Comparison of ENCODE assay signal across 21 cellular contexts in the genomic region with DNA sequence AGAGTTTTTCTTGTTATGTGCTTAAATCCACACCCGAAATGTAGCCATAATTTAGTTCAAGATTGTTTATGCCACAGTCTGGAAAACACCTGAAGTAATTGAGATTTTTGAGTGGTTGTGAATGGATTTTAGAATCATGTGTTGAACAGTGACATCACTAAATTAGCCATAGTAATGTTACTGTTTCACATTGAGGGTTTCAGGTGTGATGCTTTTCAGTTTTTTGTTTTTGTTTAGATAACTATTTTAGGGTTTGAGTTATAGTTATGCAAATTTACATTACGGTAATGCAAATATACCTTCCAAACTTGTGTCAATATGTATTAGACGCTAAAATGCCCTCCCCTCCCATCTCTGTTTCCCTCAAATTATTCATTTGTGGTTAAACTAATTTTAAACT. TPM values are rescaled to one million over a fixed set of nuclear protein-coding genes. Genes with fewer than 3 reads are reported as not detected.
DNase-seq lines count a peak whose midpoint lies in the region; ATAC-seq, FAIRE-seq and TF ChIP-seq lines count a peak whose summit lies in the region.
"Had no signal": no experiment of that assay in that cellular context is flagged by ENCODE, and none has a peak within 500 bp of the region (broad histone marks: within the 10 kb centered on the region; RNA-seq: fewer than 3 reads in every experiment).

No MANE protein-coding gene starts in this region.

- no peak for DNase-seq in natural killer cell treated with Interleukin-12 subunit alpha and Interleukin-12 subunit beta and Interleukin-15 and Interleukin-18, amount 100 ng/mL, for 72 hours (ENCODE audit: low spot score)
- DNase-seq in natural killer cell (no peak), GM12878 (ENCODE audit: low read depth, low spot score) (no peak), kidney tubule cell (ENCODE audit: low spot score) (no peak), H4 (ENCODE audit: low spot score) (no peak)
- no peak for DNase-seq in activated naive CD4-positive, alpha-beta T cell treated with Interleukin-2 at 50 U/mL for 16 hours
- DNase-seq: activated CD4-positive, alpha-beta memory T cell treated with anti-CD3 and anti-CD28 coated beads for 36 hours; activated T-cell treated with anti-CD3 and anti-CD28 coated beads, Interleukin-2, amount 50 U/mL, for 48 hours; CD4-positive, CD25-positive, alpha-beta regulatory T cell; cerebellar nuclear complex; DMS53; foreskin fibroblast; left cardiac atrium; NCI-H1694 treated with DMSO at 0.1 percent for 48 hours; retina; stomach; upper lobe of right lung had no signal

- H3K27me3 ChIP-seq in GM12878 (replicated peaks in 1 of 2; ENCODE audit: control insufficient read depth in 2 of 2, insufficient read depth in 2 of 2, low read length in 1 of 2), result no peaks in the 10 kb centered on the region
- H3K27me3 ChIP-seq: neural progenitor cell, stomach, upper lobe of right lung had no signal

- no peak for TF ChIP-seq EP300 in GM12878 (IDR thresholded peaks at IDR 0.05; ENCODE audit: borderline replicate concordance in 1 of 2, control insufficient read depth in 1 of 2, low read depth in 2 of 2, low read length in 2 of 2)

- H3K79me2 ChIP-seq in GM12878 (ENCODE audit: control insufficient read depth, insufficient read depth, low read length), result peaks cover 71% of the 10 kb centered on the region

- H3K4me1 ChIP-seq in GM12878 (ENCODE audit: control insufficient read depth, insufficient read depth, low read length), result peaks cover 5% of the 10 kb centered on the region; the same call in 1 of the 2 replicates

- RAD21 ChIA-PET in GM12878 (lab: Charles Lee; ENCODE audit: unreplicated experiment), result interaction anchor here (1.2 kb wide), 1 partner anchor 19 kb away, joined by 3 read pairs; no protein-coding TSS in a partner anchor

- TF ChIP-seq POLR2A in GM12878 (IDR thresholded peaks at IDR 0.05; ENCODE audit: low read depth, low read length), result no peak

- H3K27ac Mint-ChIP-seq in natural killer cell treated with Interleukin-12 subunit alpha and Interleukin-12 subunit beta and Interleukin-15 and Interleukin-18, amount 100 ng/mL, for 72 hours, result no peak overlapping the region
- no peak overlapping the region for H3K27ac Mint-ChIP-seq in natural killer cell
- H3K27ac Mint-ChIP-seq: activated CD4-positive, alpha-beta memory T cell treated with anti-CD3 and anti-CD28 coated beads for 36 hours; CD4-positive, CD25-positive, alpha-beta regulatory T cell; mesothelial cell of epicardium; neural progenitor cell had no signal

- no peak overlapping the region for H3K27ac ChIP-seq in GM12878 (ENCODE audit: control insufficient read depth, insufficient read depth)
- H3K27ac ChIP-seq: neural progenitor cell, stomach, upper lobe of right lung had no signal

- no peaks in the 10 kb centered on the region for H3K9me3 Mint-ChIP-seq in natural killer cell treated with Interleukin-12 subunit alpha and Interleukin-12 subunit beta and Interleukin-15 and Interleukin-18, amount 100 ng/mL, for 72 hours
- H3K9me3 Mint-ChIP-seq in natural killer cell, result no peaks in the 10 kb centered on the region
- H3K9me3 Mint-ChIP-seq: activated CD4-positive, alpha-beta memory T cell treated with anti-CD3 and anti-CD28 coated beads for 36 hours; CD4-positive, CD25-positive, alpha-beta regulatory T cell; mesothelial cell of epicardium had no signal

- CTCF ChIA-PET in GM12878 (lab: Yijun Ruan, JAX), result interaction anchor here (0.6 to 2.1 kb wide), 5 partner anchors 10 to 120 kb away, joined by 3 to 11 read pairs (median 4); no protein-coding TSS in a partner anchor

- no peaks in the 10 kb centered on the region for H3K36me3 ChIP-seq in GM12878 (ENCODE audit: control insufficient read depth in 2 of 2, insufficient read depth in 2 of 2, low read length in 1 of 2)
- H3K36me3 ChIP-seq: neural progenitor cell, stomach, upper lobe of right lung had no signal

- no peak for TF ChIP-seq RAD21 in GM12878 (IDR thresholded peaks at IDR 0.05; ENCODE audit: insufficient read depth, low read depth, low read length)

- 62% methylated on average over 3 of the region's 3 CpGs for WGBS in GM12878 (ENCODE audit: insufficient coverage, insufficient replicate concordance, low lambda C conversion rate, missing lambda C conversion rate)

- no peak overlapping the region for H3K4me2 ChIP-seq in GM12878 (ENCODE audit: control insufficient read depth, insufficient read depth)
- H3K4me2 ChIP-seq: neural progenitor cell had no signal

- in situ Hi-C loops in GM12878 (cut with MboI), result no loop called here

- H3K4me1 Mint-ChIP-seq in natural killer cell treated with Interleukin-12 subunit alpha and Interleukin-12 subunit beta and Interleukin-15 and Interleukin-18, amount 100 ng/mL, for 72 hours (ENCODE audit: low read depth in 2 of 2), result peaks cover 49 to 57% of the 10 kb centered on the region in 2 donors
- peaks cover 65 to 66% of the 10 kb centered on the region in 2 donors for H3K4me1 Mint-ChIP-seq in natural killer cell
- H3K4me1 Mint-ChIP-seq: neural progenitor cell had no signal

- no peaks in the 10 kb centered on the region for H3K36me3 Mint-ChIP-seq in natural killer cell treated with Interleukin-12 subunit alpha and Interleukin-12 subunit beta and Interleukin-15 and Interleukin-18, amount 100 ng/mL, for 72 hours
- H3K36me3 Mint-ChIP-seq in natural killer cell, result no peaks in the 10 kb centered on the region
- H3K36me3 Mint-ChIP-seq: activated CD4-positive, alpha-beta memory T cell treated with anti-CD3 and anti-CD28 coated beads for 36 hours; CD4-positive, CD25-positive, alpha-beta regulatory T cell; mesothelial cell of epicardium had no signal

- no peaks in the 10 kb centered on the region for H3K27me3 Mint-ChIP-seq in natural killer cell treated with Interleukin-12 subunit alpha and Interleukin-12 subunit beta and Interleukin-15 and Interleukin-18, amount 100 ng/mL, for 72 hours
- H3K27me3 Mint-ChIP-seq in natural killer cell (ENCODE audit: low read depth in 2 of 2), result no peaks in the 10 kb centered on the region
- H3K27me3 Mint-ChIP-seq: activated CD4-positive, alpha-beta memory T cell treated with anti-CD3 and anti-CD28 coated beads for 36 hours; CD4-positive, CD25-positive, alpha-beta regulatory T cell had no signal

- H3K9ac ChIP-seq in GM12878 (ENCODE audit: control insufficient read depth, insufficient read depth, low read length), result no peak overlapping the region
- H3K9ac ChIP-seq: neural progenitor cell had no signal

- intact Hi-C loops in natural killer cell (cut with micrococcal nuclease) (no loop called here), GM12878 (cut with micrococcal nuclease; ENCODE audit: unreplicated experiment) (no loop called here)

- ATAC-seq in natural killer cell treated with Interleukin-12 subunit alpha and Interleukin-12 subunit beta and Interleukin-15 and Interleukin-18, amount 100 ng/mL, for 72 hours, result no peak
- ATAC-seq in natural killer cell (no peak), HG02938 (IDR thresholded peaks at IDR 0.05; ENCODE audit: unreplicated experiment) (peak; percentile 57), GM12878 (peak; percentile 66), GM19452 (IDR thresholded peaks at IDR 0.05; ENCODE audit: unreplicated experiment) (no peak)
- ATAC-seq: left cardiac atrium, upper lobe of right lung had no signal

- no peak for FAIRE-seq in GM12878 (lab: Jason Lieb, UNC)

- no TSS peak for BruUV-seq in GM12878 (replicated peaks; lab: Mats Ljungman, UMichigan)

- H3K4me3 ChIP-seq in GM12878, result no peak overlapping the region
- H3K4me3 ChIP-seq: neural progenitor cell, stomach, upper lobe of right lung had no signal

- POLR2A ChIA-PET in GM12878 (lab: Charles Lee), result interaction anchor here (1.2 kb wide), 1 partner anchor 13 kb away, joined by 4 read pairs; no protein-coding TSS in a partner anchor

- H3K9me3 ChIP-seq in GM12878 (replicated peaks; ENCODE audit: control insufficient read depth, insufficient read depth, low read length), result peaks cover 2% of the 10 kb centered on the region
- H3K9me3 ChIP-seq: stomach, upper lobe of right lung had no signal

- TF ChIP-seq CTCF in natural killer cell (IDR thresholded peaks at IDR 0.05) (no peak), GM12878 (IDR thresholded peaks at IDR 0.05 in 2 of 3, conservative IDR thresholded peaks at IDR 0.05 in 1 of 3; ENCODE audit: control insufficient read depth in 2 of 3, extremely low read depth in 1 of 3, insufficient read depth in 1 of 3, low read depth in 3 of 3, low read length in 3 of 3) (no peak)

- no peak overlapping the region for H2AFZ ChIP-seq in GM12878 (ENCODE audit: control insufficient read depth, low read depth, low read length)
- H2AFZ ChIP-seq: neural progenitor cell had no signal

- no peaks in the 10 kb centered on the region for H4K20me1 ChIP-seq in GM12878 (ENCODE audit: control insufficient read depth, insufficient read depth)

- H3K4me3 Mint-ChIP-seq in natural killer cell treated with Interleukin-12 subunit alpha and Interleukin-12 subunit beta and Interleukin-15 and Interleukin-18, amount 100 ng/mL, for 72 hours, result peak overlapping the region; percentile 18
- no peak overlapping the region for H3K4me3 Mint-ChIP-seq in natural killer cell
- H3K4me3 Mint-ChIP-seq: activated CD4-positive, alpha-beta memory T cell treated with anti-CD3 and anti-CD28 coated beads for 36 hours; CD4-positive, CD25-positive, alpha-beta regulatory T cell; mesothelial cell of epicardium; neural progenitor cell had no signal

- SMC1A ChIA-PET in GM12878 (lab: Charles Lee; ENCODE audit: uncharacterized antibody, unreplicated experiment), result interaction anchor here (0.6 to 6.4 kb wide), 7 partner anchors 11 to 117 kb away, joined by 3 to 34 read pairs (median 5); no protein-coding TSS in a partner anchor

RNA-seq across cellular contexts. Expression of gene QKI, which starts 22.9 kb away (rescaled TPM):
- total RNA-seq in natural killer cell treated with Interleukin-12 subunit alpha and Interleukin-12 subunit beta and Interleukin-15 and Interleukin-18, amount 100 ng/mL, for 72 hours, result 100 to 1,000 TPM in 1 of 2 donors, 10 to 100 TPM in 1; 91.8 to 123 TPM
- total RNA-seq in natural killer cell, result 100 to 1,000 TPM; 148 to 174 (median 166) TPM
- total RNA-seq in GM12878 (2013; cell fraction: nucleolus; rRNA removed), result 93.7 and 101 TPM in 2 replicates
- total RNA-seq in GM12878 (2014; rRNA removed), result 43.7 and 46.4 TPM in 2 replicates
- 47.8 and 52.5 TPM in 2 replicates for total RNA-seq in GM12878 (2014; rRNA removed; fragmentation: Illumina TruSeq; extraction: Trizol)
- total RNA-seq in GM12878 (2021), result 50.7 and 54.5 TPM in 2 replicates
- polyA plus RNA-seq in GM12878 (2011; ENCODE audit: low read depth), result 28.6 TPM
- polyA plus RNA-seq in GM12878 (2011; rRNA removed), result 62.3 and 68.4 TPM in 2 replicates
- polyA plus RNA-seq in GM12878 (2011; cell fraction: cytosol; rRNA removed), result 73.9 and 89.7 TPM in 2 replicates
- 42.5 and 60.8 TPM in 2 replicates for polyA plus RNA-seq in GM12878 (2011; cell fraction: nucleus; rRNA removed)
- polyA plus RNA-seq in GM12878 (2012), result 15.4 and 24.9 TPM in 2 replicates
- 54.6 and 72.5 TPM in 2 replicates for polyA plus RNA-seq in GM12878 (2014; fragmentation: Illumina TruSeq; extraction: Trizol)
- 10 to 100 TPM; 10.7 to 27.1 TPM for polyA plus RNA-seq in GM12878 (2014; fragmentation: Nextera tagmentation; extraction: Ambion mirVana)
- polyA plus RNA-seq in GM12878 (2014; rRNA removed), result 31.4 and 35.0 TPM in 2 replicates
- polyA plus RNA-seq in GM12878 (2016; fragmentation: Nextera tagmentation; extraction: Ambion mirVana), result 1 to 10 TPM; 4.7 to 4.8 TPM
- polyA minus RNA-seq in GM12878 (2011; rRNA and poly(A)+ RNA removed), result 203 and 222 TPM in 2 replicates
- polyA minus RNA-seq in GM12878 (2011; cell fraction: cytosol; rRNA and poly(A)+ RNA removed), result 55.9 and 69.2 TPM in 2 replicates
- 55.2 and 80.6 TPM in 2 replicates for polyA minus RNA-seq in GM12878 (2011; cell fraction: nucleus; rRNA and poly(A)+ RNA removed)
- total RNA-seq in H4 (2014; rRNA removed; shearing (Covaris generic)), result 33.6 and 59.4 TPM in 2 replicates

Comparison
In these comparisons a context has a peak if more than half of its experiments do, and no peak if none do; other contexts are left out.
1. ATAC-seq: peak in HG02938 (single experiment) and GM12878 (single experiment); none in natural killer cell treated with Interleukin-12 subunit alpha and Interleukin-12 subunit beta and Interleukin-15 and Interleukin-18, amount 100 ng/mL, for 72 hours (0 of 2), natural killer cell (0 of 3) and GM19452 (single experiment).